1 cellular context compared by ENCODE assay signal in genomic region chr15:61654004-61654740, GRCh38.
TF ChIP-seq lines count a peak whose summit lies in the region.

No MANE protein-coding gene starts in this region.

TF ChIP-seq in H1, 55 proteins besides CTCF, POLR2A, EP300 and RAD21:
- TF ChIP-seq HDAC6 (IDR thresholded peaks at IDR 0.05; ENCODE audit: low read depth, low read length) (no peak), GABPA (IDR thresholded peaks at IDR 0.05; ENCODE audit: borderline replicate concordance, insufficient read depth, low read length) (no peak), RBBP5 (IDR thresholded peaks at IDR 0.05; ENCODE audit: borderline replicate concordance, low read depth, low read length) (no peak), KDM4A (IDR thresholded peaks at IDR 0.05; ENCODE audit: low read depth, low read length, severe bottlenecking) (no peak), SIRT6 (IDR thresholded peaks at IDR 0.05; ENCODE audit: low read length) (no peak)
